In genomic region chr13:64052526-64052925, GRCh38 we compare ENCODE assay signal across 18 cellular contexts.
A peak's percentile ranks its signal among the peaks of the same experiment; 100 is the strongest.
DNase-seq lines count a peak whose midpoint lies in the region; ATAC-seq, FAIRE-seq and TF ChIP-seq lines count a peak whose summit lies in the region.
"Had no signal": no experiment of that assay in that cellular context is flagged by ENCODE, and none has a peak within 500 bp of the region (broad histone marks: within the 10 kb centered on the region; RNA-seq: fewer than 3 reads in every experiment).

No MANE protein-coding gene starts in this region.

- no peak for ATAC-seq in GM21723 (IDR thresholded peaks at IDR 0.05; ENCODE audit: unreplicated experiment)

- H2AFZ ChIP-seq in H1 (ENCODE audit: low read length) = no peak overlapping the region

- BruUV-seq in A673 (replicated peaks; lab: Mats Ljungman, UMichigan) = no TSS peak

- TF ChIP-seq POLR2A in H1 (IDR thresholded peaks at IDR 0.05; ENCODE audit: control extremely low read depth in 1 of 2, low read depth in 2 of 2, low read length in 2 of 2) = no peak

- H3K9me3 ChIP-seq in A673 (ENCODE audit: low read depth, low read length, poor library complexity, severe bottlenecking) (peaks cover 9% of the 10 kb centered on the region), H1 (ENCODE audit: insufficient read depth in 2 of 2, low read depth in 1 of 2, low read length in 1 of 2) (no peaks in the 10 kb centered on the region; a peak in 1 of 4 replicates)

- no peak for TF ChIP-seq EP300 in H1 (IDR thresholded peaks at IDR 0.05; ENCODE audit: borderline replicate concordance in 1 of 2, low read depth in 2 of 2, low read length in 2 of 2)

- in situ Hi-C loops in GM13977 (cut with MboI; ENCODE audit: low pct_unique_long_range_greater_than_20kb, low sequenced_read_pairs, unreplicated experiment) = no loop called here

- no peak for FAIRE-seq in H1 (lab: Jason Lieb, UNC)
- FAIRE-seq: G401.6 had no signal

- H2AK5ac ChIP-seq in H1 (ENCODE audit: low read depth, low read length) = no peak overlapping the region

- CTCF ChIA-PET in A673 (lab: Charles Lee) (no interaction called here), H1 (lab: Charles Lee; ENCODE audit: partially characterized antibody) (no interaction called here)

- no peaks in the 10 kb centered on the region for H3K79me1 ChIP-seq in H1 (ENCODE audit: low read depth, low read length)

- H4K5ac ChIP-seq in H1 (ENCODE audit: insufficient read length, low read depth, low read length) = no peak overlapping the region

- POLR2A ChIA-PET in A673 (lab: Charles Lee; ENCODE audit: low non-redundant PET) = no interaction called here
- POLR2A ChIA-PET in H1 (lab: Charles Lee; ENCODE audit: partially characterized antibody) = no interaction called here

- H3K9ac ChIP-seq in H1 (replicated peaks in 1 of 4; ENCODE audit: extremely low read depth in 1 of 4, low read depth in 3 of 4, low read length in 3 of 4) = no peak overlapping the region

- H3K56ac ChIP-seq in H1 (replicated peaks; ENCODE audit: insufficient read length, low read depth, low read length) = no peak overlapping the region

- H4K8ac ChIP-seq in H1 (ENCODE audit: extremely low read depth, insufficient read depth, low read length) = no peak overlapping the region

- TF ChIP-seq RAD21 in H1 (IDR thresholded peaks at IDR 0.05 in 1 of 2, conservative IDR thresholded peaks at IDR 0.05 in 1 of 2; ENCODE audit: low read depth in 2 of 2, low read length in 2 of 2) = peak; percentile 21 to 28; a peak in 2 of 4 replicates

- 0 out of 2 replicates have a peak, but pooled peaks have one; percentile 13 for TF ChIP-seq CTCF in A673 (conservative IDR thresholded peaks at IDR 0.05; ENCODE audit: low read depth, low read length)
- TF ChIP-seq CTCF in GM13977 (IDR thresholded peaks at IDR 0.05; ENCODE audit: extremely low read depth, insufficient read depth, missing control alignments) = peak; percentile 2
- no peak for TF ChIP-seq CTCF in H1 (IDR thresholded peaks at IDR 0.05; ENCODE audit: control extremely low read depth in 1 of 3, insufficient read depth in 1 of 3, low read depth in 1 of 3, low read length in 3 of 3)

- no peaks in the 10 kb centered on the region for H3K79me2 ChIP-seq in H1 (ENCODE audit: control insufficient read depth in 1 of 2, insufficient read depth in 2 of 2, low read length in 2 of 2)

- no peak overlapping the region for H2BK20ac ChIP-seq in H1 (ENCODE audit: low read length)

- H2BK5ac ChIP-seq in H1 (ENCODE audit: low read depth, low read length) = no peak overlapping the region

- H3K23ac ChIP-seq in H1 (ENCODE audit: insufficient read length) = no peak overlapping the region

- H3K27ac ChIP-seq in A673 (ENCODE audit: low read depth, low read length, poor library complexity, severe bottlenecking) (no peak overlapping the region), H1 (ENCODE audit: low read depth, low read length) (no peak overlapping the region)

- no peak overlapping the region for H3K4me2 ChIP-seq in H1 (ENCODE audit: insufficient read depth in 1 of 2, low read depth in 2 of 2, low read length in 2 of 2)

- H3K4me1 ChIP-seq in A673 (ENCODE audit: insufficient read depth, low read length, poor library complexity, severe bottlenecking) (peaks cover 21% of the 10 kb centered on the region), H1 (replicated peaks in 1 of 4; ENCODE audit: control insufficient read depth in 3 of 4, insufficient read depth in 4 of 4, low read length in 3 of 4) (no peaks in the 10 kb centered on the region)

- H2BK15ac ChIP-seq in H1 (ENCODE audit: low read length) = no peak overlapping the region

- no peaks in the 10 kb centered on the region for H3K23me2 ChIP-seq in H1 (ENCODE audit: low read depth, low read length)

- H4K20me1 ChIP-seq in H1 (replicated peaks in 1 of 2; ENCODE audit: control insufficient read depth in 1 of 2, insufficient read depth in 2 of 2, low read length in 2 of 2) = no peaks in the 10 kb centered on the region

- H3K4ac ChIP-seq in H1 (replicated peaks; ENCODE audit: insufficient read length, low read depth, low read length) = no peak overlapping the region

- no peak overlapping the region for H3K14ac ChIP-seq in H1 (ENCODE audit: insufficient read length)

- H3K18ac ChIP-seq in H1 (ENCODE audit: extremely low read depth, low read length) = no peak overlapping the region

- intact Hi-C loops in A673 (cut with micrococcal nuclease; ENCODE audit: unreplicated experiment) = no loop called here

- peak; percentile 31 for DNase-seq in A673 (ENCODE audit: low spot score)
- no peak for DNase-seq in GM13977 (ENCODE audit: low spot score)
- peak; percentile 4 for DNase-seq in RPMI7951 (ENCODE audit: low read depth)
- DNase-seq in H1 (ENCODE audit: low read depth in 1 of 2, low spot score in 2 of 2) = no peak
- DNase-seq in SKM-1 (lab: John Stamatoyannopoulos, UW; ENCODE audit: unreplicated experiment) = no peak
- DNase-seq in HT-29 (ENCODE audit: low spot score) = no peak
- no peak for DNase-seq in NCI-H1105 treated with DMSO at 0.1 percent for 48 hours (lab: John Stamatoyannopoulos, UW)
- DNase-seq: 8988T; Calu3; CD4-positive, CD25-positive, alpha-beta regulatory T cell; GOT3; HFFc6; NCI-H1436 treated with DMSO at 0.1 percent for 48 hours; NCI-H2081 treated with DMSO at 0.1 percent for 48 hours; NCI-H345; SHP77 had no signal

- WGBS in H1 (ENCODE audit: extremely low coverage in 1 of 2, insufficient coverage in 1 of 2, insufficient read length in 1 of 2, insufficient replicate concordance in 2 of 2, low coverage in 1 of 2, low lambda C conversion rate in 2 of 2, missing lambda C conversion rate in 1 of 2), 2 experiments = 80% methylated on average over 1 of the region's 1 CpG; no CpG with 5 or more reads in 1 of the 2 experiments

- H2BK12ac ChIP-seq in H1 (ENCODE audit: low read depth, low read length) = no peak overlapping the region

- H3K27me3 ChIP-seq in A673 (replicated peaks; ENCODE audit: insufficient read depth, low read depth, low read length, poor library complexity) (no peaks in the 10 kb centered on the region), H1 (replicated peaks in 1 of 4; ENCODE audit: control insufficient read depth in 3 of 4, extremely low read depth in 1 of 4, insufficient read depth in 3 of 4, low read length in 3 of 4) (no peaks in the 10 kb centered on the region)

- peaks cover 39% of the 10 kb centered on the region for H3K36me3 ChIP-seq in A673 (ENCODE audit: insufficient read depth, low read length, poor library complexity, severe bottlenecking)
- no peaks in the 10 kb centered on the region for H3K36me3 ChIP-seq in H1 (ENCODE audit: control insufficient read depth in 2 of 4, insufficient read depth in 4 of 4, low read length in 3 of 4)

- H2BK120ac ChIP-seq in H1 (replicated peaks; ENCODE audit: low read depth, low read length) = no peak overlapping the region

- H3K4me3 ChIP-seq in A673 (ENCODE audit: low read depth, low read length, poor library complexity, severe bottlenecking) (no peak overlapping the region), H1 (ENCODE audit: extremely low read depth in 1 of 4, insufficient read depth in 2 of 4, low read depth in 3 of 4, low read length in 4 of 4) (no peak overlapping the region)

- no peak overlapping the region for H4K91ac ChIP-seq in H1 (replicated peaks; ENCODE audit: insufficient read length, low read length)

TF ChIP-seq in H1, 55 proteins besides CTCF, POLR2A, EP300 and RAD21:
- TF ChIP-seq HDAC2 (IDR thresholded peaks at IDR 0.05; ENCODE audit: borderline replicate concordance in 1 of 2, low read depth in 2 of 2, low read length in 2 of 2) (no peak), FOSL1 (IDR thresholded peaks at IDR 0.05; ENCODE audit: insufficient read depth, low read depth, low read length) (no peak), EGR1 (IDR thresholded peaks at IDR 0.05; ENCODE audit: borderline replicate concordance, low read depth, low read length) (no peak), SP1 (IDR thresholded peaks at IDR 0.05; ENCODE audit: low read depth, low read length) (no peak), KDM4A (IDR thresholded peaks at IDR 0.05; ENCODE audit: low read depth, low read length, severe bottlenecking) (no peak), SIX5 (IDR thresholded peaks at IDR 0.05; ENCODE audit: low read depth, low read length) (no peak), TCF12 (IDR thresholded peaks at IDR 0.05; ENCODE audit: low read depth, low read length) (no peak), CREB1 (IDR thresholded peaks at IDR 0.05) (no peak), NANOG (IDR thresholded peaks at IDR 0.05; ENCODE audit: insufficient read depth, low read depth, low read length, poor library complexity, severe bottlenecking) (no peak), CBX8 (IDR thresholded peaks at IDR 0.05; ENCODE audit: borderline replicate concordance, low read depth, low read length) (no peak), TEAD4 (IDR thresholded peaks at IDR 0.05; ENCODE audit: low read depth, low read length) (no peak), CTBP2 (IDR thresholded peaks at IDR 0.05; ENCODE audit: borderline replicate concordance, insufficient read depth, insufficient read length, low read length) (no peak), GTF2F1 (IDR thresholded peaks at IDR 0.05; ENCODE audit: borderline replicate concordance, low read depth, low read length) (no peak), EZH2 (IDR thresholded peaks at IDR 0.05; ENCODE audit: low read depth, low read length, severe bottlenecking) (no peak)
TF ChIP-seq in H1: peak in this region for 0.

Comparison
In these comparisons a context has a peak if more than half of its experiments do, and no peak if none do; other contexts are left out.
1. DNase-seq: peak in A673 (single experiment) and RPMI7951 (single experiment); none in GM13977 (single experiment), H1 (0 of 2), SKM-1 (single experiment), HT-29 (single experiment) and NCI-H1105 treated with DMSO at 0.1 percent for 48 hours (single experiment).
2. CTCF ChIP-seq: peak in A673 (single experiment) and GM13977 (single experiment); none in H1 (0 of 3).